8 cellular contexts compared by ENCODE assay signal in the genomic region with DNA sequence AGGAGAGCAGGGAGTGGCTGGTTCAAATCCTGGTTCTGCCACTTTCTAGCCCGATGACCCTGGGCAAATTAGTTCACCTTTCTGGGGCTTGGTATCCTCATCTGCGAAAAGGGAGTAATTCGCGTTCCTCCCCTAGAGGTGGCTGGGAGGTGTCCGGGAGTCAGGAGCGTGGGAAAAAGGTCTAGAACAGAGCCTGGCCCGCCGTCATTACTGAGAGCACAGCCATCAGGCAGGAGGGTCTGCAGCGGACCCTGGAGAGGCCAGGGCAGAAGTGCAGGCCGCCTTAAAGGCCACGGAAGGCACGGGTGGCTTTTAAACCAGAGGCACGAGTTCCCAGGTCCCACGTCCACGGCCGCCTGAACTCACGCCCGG. TPM values are rescaled to one million over a fixed set of nuclear protein-coding genes. Genes with fewer than 3 reads are reported as not detected.
DNase-seq lines count a peak whose midpoint lies in the region; ATAC-seq and TF ChIP-seq lines count a peak whose summit lies in the region.

No MANE protein-coding gene starts in this region.

- peak; percentile 43 for DNase-seq in GM23338 (ENCODE audit: low spot score)
- no peak for DNase-seq in WERI-Rb-1
- DNase-seq in glutamatergic neuron: no peak
- no peak for DNase-seq in NCI-H345 (lab: John Stamatoyannopoulos, UW)

- H3K4me1 ChIP-seq in GM23338 (ENCODE audit: insufficient read depth): peaks cover 19% of the 10 kb centered on the region

- no peak overlapping the region for H2AFZ ChIP-seq in GM23338

- H3K27ac ChIP-seq in GM23338 (ENCODE audit: low read depth): no peak overlapping the region
- H3K27ac ChIP-seq in WERI-Rb-1: peak overlapping the region; percentile 83
- H3K27ac ChIP-seq in skin epidermis: peak overlapping the region in 20 of 21 experiments; percentile 65 to 91 (median 84)

- no peaks in the 10 kb centered on the region for H3K9me3 ChIP-seq in WERI-Rb-1 (ENCODE audit: severe bottlenecking)

- H3K9me3 Mint-ChIP-seq in GM23338 (no peaks in the 10 kb centered on the region), glutamatergic neuron (ENCODE audit: unreplicated experiment) (peaks cover 7% of the 10 kb centered on the region)

- H3K4me3 ChIP-seq in GM23338: peak overlapping the region; percentile 92
- peak overlapping the region; percentile 67 for H3K4me3 ChIP-seq in WERI-Rb-1 (ENCODE audit: low read depth, low read length)
- peak overlapping the region; percentile 88 to 96 (median 94) for H3K4me3 ChIP-seq in skin epidermis

- peak overlapping the region; percentile 93 for H3K4me2 ChIP-seq in GM23338

- peaks cover 13% of the 10 kb centered on the region for H3K36me3 Mint-ChIP-seq in GM23338 (ENCODE audit: low read depth)
- no peaks in the 10 kb centered on the region for H3K36me3 Mint-ChIP-seq in glutamatergic neuron (ENCODE audit: unreplicated experiment)

- ATAC-seq in GM23338 (no peak), GM19023 (IDR thresholded peaks at IDR 0.05; ENCODE audit: unreplicated experiment) (no peak), GM18520 (IDR thresholded peaks at IDR 0.05; ENCODE audit: unreplicated experiment) (no peak), GM18909 (IDR thresholded peaks at IDR 0.05; ENCODE audit: poor library complexity, unreplicated experiment) (no peak)

- H3K4me3 Mint-ChIP-seq in GM23338 (peak overlapping the region; percentile 91), glutamatergic neuron (ENCODE audit: unreplicated experiment) (peak overlapping the region; percentile 86)

- H3K27me3 Mint-ChIP-seq in GM23338 (ENCODE audit: insufficient read depth, low read depth, poor library complexity) (peaks cover 36% of the 10 kb centered on the region), glutamatergic neuron (ENCODE audit: unreplicated experiment) (peaks cover 7% of the 10 kb centered on the region)

- TF ChIP-seq CTCF in GM23338 (conservative IDR thresholded peaks at IDR 0.05; ENCODE audit: low read depth in 2 of 2) (no peak), WERI-Rb-1 (IDR thresholded peaks at IDR 0.05; ENCODE audit: low read depth, low read length) (no peak), glutamatergic neuron (IDR thresholded peaks at IDR 0.05; ENCODE audit: partially characterized antibody, unreplicated experiment) (no peak)

- peaks cover 38% of the 10 kb centered on the region for H3K27me3 ChIP-seq in GM23338 (ENCODE audit: insufficient read depth)
- no peaks in the 10 kb centered on the region for H3K27me3 ChIP-seq in WERI-Rb-1 (ENCODE audit: insufficient read depth, low read depth, severe bottlenecking)

- no peaks in the 10 kb centered on the region for H3F3A ChIP-seq in GM23338 (replicated peaks; ENCODE audit: low read depth)

- no peaks in the 10 kb centered on the region for H3K9me2 ChIP-seq in GM23338 (ENCODE audit: insufficient read depth)

- peaks cover 35% of the 10 kb centered on the region for H3K4me1 Mint-ChIP-seq in GM23338
- H3K4me1 Mint-ChIP-seq in glutamatergic neuron (ENCODE audit: low read depth, unreplicated experiment): peaks cover 24% of the 10 kb centered on the region

- H3K79me2 ChIP-seq in GM23338 (replicated peaks; ENCODE audit: insufficient read depth): peaks cover 46% of the 10 kb centered on the region

- H3K36me3 ChIP-seq in GM23338 (ENCODE audit: insufficient read depth): 0 out of 2 replicates have a peak, but pooled peaks cover 5% of the 10 kb centered on the region
- H3K36me3 ChIP-seq in WERI-Rb-1: peaks cover 41% of the 10 kb centered on the region

- H4K20me1 ChIP-seq in GM23338 (replicated peaks; ENCODE audit: insufficient read depth): peaks cover 37% of the 10 kb centered on the region

- H3K27ac Mint-ChIP-seq in GM23338 (no peak overlapping the region; the same call in 1 of the 2 replicates), glutamatergic neuron (ENCODE audit: unreplicated experiment) (peak overlapping the region; percentile 28)

TF ChIP-seq in GM23338, 12 proteins besides CTCF, POLR2A, EP300 and RAD21 (continues in another document):
- TF ChIP-seq EZH2phosphoT487 (IDR thresholded peaks at IDR 0.05; ENCODE audit: unreplicated experiment): no peak
- TF ChIP-seq POLR2AphosphoS5 (IDR thresholded peaks at IDR 0.05; ENCODE audit: low read depth): no peak
- no peak for TF ChIP-seq STAT1 (IDR thresholded peaks at IDR 0.05; ENCODE audit: unreplicated experiment)
- TF ChIP-seq JUNB (IDR thresholded peaks at IDR 0.05; ENCODE audit: unreplicated experiment): no peak
- TF ChIP-seq CREB1 (CRISPR knock-in tag; IDR thresholded peaks at IDR 0.05; ENCODE audit: low read depth): no peak
- TF ChIP-seq ZNF462 (CRISPR knock-in tag; IDR thresholded peaks at IDR 0.05): no peak

RNA-seq across cellular contexts. Expression of gene PANK4, which starts 0.9 kb away (rescaled TPM):
- 31.2 and 43.7 TPM in 2 replicates for total RNA-seq in GM23338 (2014; rRNA removed; shearing (Covaris generic))
- 25.4 and 25.8 TPM in 2 replicates for polyA plus RNA-seq in GM23338 (2016; fragmentation: Nextera tagmentation; extraction: Ambion mirVana)
- 58.5 TPM for total RNA-seq in glutamatergic neuron (ENCODE audit: unreplicated experiment)

RNA-seq across cellular contexts. Expression of gene HES5, which starts 4.6 kb away (rescaled TPM):
- 0.21 TPM in 1 of 2 replicates, not detected in the other for total RNA-seq in GM23338 (2014; rRNA removed; shearing (Covaris generic))
- polyA plus RNA-seq in GM23338 (2016; fragmentation: Nextera tagmentation; extraction: Ambion mirVana): 0.16 TPM in 1 of 2 replicates, not detected in the other
- 21.2 TPM for total RNA-seq in glutamatergic neuron (ENCODE audit: unreplicated experiment)

RNA-seq across cellular contexts. Expression of gene TNFRSF14, which starts 30.7 kb away (rescaled TPM):
- 0.85 TPM in 1 of 2 replicates, not detected in the other for total RNA-seq in GM23338 (2014; rRNA removed; shearing (Covaris generic))
- polyA plus RNA-seq in GM23338 (2016; fragmentation: Nextera tagmentation; extraction: Ambion mirVana): not detected in 2 replicates
- 1.2 TPM for total RNA-seq in glutamatergic neuron (ENCODE audit: unreplicated experiment)

RNA-seq across cellular contexts. Expression of gene PLCH2, which starts 49.4 kb away (rescaled TPM):
- total RNA-seq in GM23338 (2014; rRNA removed; shearing (Covaris generic)): 0.08 and 0.31 TPM in 2 replicates
- 0.07 TPM in 1 of 2 replicates, not detected in the other for polyA plus RNA-seq in GM23338 (2016; fragmentation: Nextera tagmentation; extraction: Ambion mirVana)
- total RNA-seq in glutamatergic neuron (ENCODE audit: unreplicated experiment): 61.4 TPM

Comparison
In these comparisons a context has a peak if more than half of its experiments do, and no peak if none do; other contexts are left out.
1. RNA of gene HES5, which starts 4.6 kb away (total RNA-seq): 21.2 TPM in glutamatergic neuron (single experiment); 0.21 TPM in GM23338; every median in the first group is over 10 times any median in the second.
2. Peak in every context shown above with its lines, with median percentiles within 50 percentile points of each other: H3K4me3 ChIP-seq.